13 cellular contexts compared by ENCODE assay signal in the genomic region with DNA sequence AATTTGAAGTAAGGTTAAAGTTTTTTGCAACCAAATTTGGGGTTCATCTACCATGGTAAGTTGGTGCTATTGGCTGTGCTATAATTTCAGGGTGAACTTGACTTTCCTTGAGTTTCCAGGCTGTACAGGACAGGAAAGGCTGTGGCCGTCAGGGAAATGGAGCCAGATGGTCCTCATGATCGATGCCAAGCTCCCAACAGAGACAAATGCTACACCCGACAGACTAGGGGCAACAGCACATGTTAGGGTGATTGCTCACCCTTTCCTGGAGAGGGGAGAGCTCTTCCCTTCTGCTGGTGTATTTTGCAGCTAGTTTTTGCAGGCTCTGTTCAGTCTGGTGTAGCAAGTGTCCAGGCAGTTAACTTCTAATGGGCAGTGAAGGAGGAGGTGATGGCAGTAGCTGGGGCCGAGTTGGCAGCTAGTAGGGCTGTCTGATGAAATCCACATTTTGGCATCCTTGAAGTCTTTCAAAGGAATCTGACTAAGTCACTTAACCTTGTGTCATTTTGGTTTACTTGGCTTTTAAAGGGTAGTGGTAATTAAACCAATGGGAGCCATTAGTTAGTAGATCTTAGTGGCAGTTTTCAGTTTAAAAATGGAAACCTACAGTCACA. TPM values are rescaled to one million over a fixed set of nuclear protein-coding genes. Genes with fewer than 3 reads are reported as not detected.
A peak's percentile ranks its signal among the peaks of the same experiment; 100 is the strongest.
DNase-seq lines count a peak whose midpoint lies in the region; ATAC-seq and TF ChIP-seq lines count a peak whose summit lies in the region.
"Had no signal": no experiment of that assay in that cellular context is flagged by ENCODE, and none has a peak within 500 bp of the region (broad histone marks: within the 10 kb centered on the region; RNA-seq: fewer than 3 reads in every experiment).

No MANE protein-coding gene starts in this region.

- CTCF ChIA-PET in T-cell (lab: Charles Lee) = interaction anchor here in 1 of 2 donors (1.4 kb wide), 1 partner anchor 13 kb away, joined by 4 read pairs; no protein-coding TSS in a partner anchor

- H3K36me3 ChIP-seq in breast epithelium = no peaks in the 10 kb centered on the region

- H3K27ac ChIP-seq in breast epithelium = peak overlapping the region; percentile 22 to 27

- no peaks in the 10 kb centered on the region for H3K9me3 ChIP-seq in breast epithelium

- no peak for TF ChIP-seq CTCF in breast epithelium (IDR thresholded peaks at IDR 0.05)

- peaks cover 8 to 9% of the 10 kb centered on the region in 2 donors for H3K27me3 Mint-ChIP-seq in T-cell
- H3K27me3 Mint-ChIP-seq: activated naive CD4-positive, alpha-beta T cell treated with anti-CD3 and anti-CD28 coated beads, Interleukin-2, amount 10 ng/mL, durations not matched to agents 7 days and 5 days had no signal

- H3K36me3 Mint-ChIP-seq in T-cell = no peaks in the 10 kb centered on the region
- H3K36me3 Mint-ChIP-seq: activated CD4-positive, alpha-beta memory T cell treated with anti-CD3 and anti-CD28 coated beads for 36 hours; activated naive CD4-positive, alpha-beta T cell treated with anti-CD3 and anti-CD28 coated beads, Interleukin-2, amount 10 ng/mL, durations not matched to agents 7 days and 5 days; CD8-positive, alpha-beta memory T cell had no signal

- peaks cover 0 to 3% (median 0%) of the 10 kb centered on the region in 3 donors for H3K4me1 Mint-ChIP-seq in T-cell
- H3K4me1 Mint-ChIP-seq: activated naive CD4-positive, alpha-beta T cell treated with anti-CD3 and anti-CD28 coated beads, Interleukin-2, amount 10 ng/mL, durations not matched to agents 7 days and 5 days; CD8-positive, alpha-beta memory T cell; T-helper 17 cell had no signal

- TF ChIP-seq POLR2A in breast epithelium (IDR thresholded peaks at IDR 0.05) = no peak

- DNase-seq in GM04504 (ENCODE audit: low read depth) (peak; percentile 42), breast epithelium (ENCODE audit: low spot score in 2 of 2) (no peak), left ventricle myocardium superior (peak; percentile 49), stromal cell of bone marrow (ENCODE audit: low read depth) (peak; percentile 63), NCI-H1436 treated with DMSO at 0.1 percent for 48 hours (lab: John Stamatoyannopoulos, UW) (no peak), T-cell (no peak), hippocampal formation (lab: John Stamatoyannopoulos, UW) (no peak)
- DNase-seq: activated CD4-positive, alpha-beta memory T cell treated with anti-CD3 and anti-CD28 coated beads for 36 hours; activated naive CD4-positive, alpha-beta T cell treated with anti-CD3 and anti-CD28 coated beads, Interleukin-2, amount 10 ng/mL, durations not matched to agents 7 days and 5 days; CD8-positive, alpha-beta memory T cell; effector memory CD4-positive, alpha-beta T cell; T-helper 17 cell had no signal

- H3K4me1 ChIP-seq in breast epithelium = peaks cover 3 to 8% of the 10 kb centered on the region in 2 donors

- H3K4me3 Mint-ChIP-seq in T-cell = no peak overlapping the region
- H3K4me3 Mint-ChIP-seq: activated CD4-positive, alpha-beta memory T cell treated with anti-CD3 and anti-CD28 coated beads for 36 hours; activated naive CD4-positive, alpha-beta T cell treated with anti-CD3 and anti-CD28 coated beads, Interleukin-2, amount 10 ng/mL, durations not matched to agents 7 days and 5 days; CD8-positive, alpha-beta memory T cell; T-helper 17 cell had no signal

- no peak overlapping the region for H3K27ac Mint-ChIP-seq in T-cell
- H3K27ac Mint-ChIP-seq: activated CD4-positive, alpha-beta memory T cell treated with anti-CD3 and anti-CD28 coated beads for 36 hours; activated naive CD4-positive, alpha-beta T cell treated with anti-CD3 and anti-CD28 coated beads, Interleukin-2, amount 10 ng/mL, durations not matched to agents 7 days and 5 days; CD8-positive, alpha-beta memory T cell; T-helper 17 cell had no signal

- no peaks in the 10 kb centered on the region for H3K27me3 ChIP-seq in breast epithelium

- POLR2A ChIA-PET in T-cell (lab: Charles Lee) = no interaction called here

- intact Hi-C loops in breast epithelium (cut with DNase I; ENCODE audit: low total_unique reads) = no loop called here
- intact Hi-C loops in left ventricle myocardium superior (cut with micrococcal nuclease) = no loop called here

- H3K9me3 Mint-ChIP-seq in T-cell = no peaks in the 10 kb centered on the region
- H3K9me3 Mint-ChIP-seq: activated CD4-positive, alpha-beta memory T cell treated with anti-CD3 and anti-CD28 coated beads for 36 hours; activated naive CD4-positive, alpha-beta T cell treated with anti-CD3 and anti-CD28 coated beads, Interleukin-2, amount 10 ng/mL, durations not matched to agents 7 days and 5 days had no signal

- no peak overlapping the region for H3K4me3 ChIP-seq in breast epithelium

- ATAC-seq in left ventricle myocardium superior (peak; percentile 38), T-cell (replicated peaks in 1 of 4) (no peak), GM21717 (IDR thresholded peaks at IDR 0.05; ENCODE audit: unreplicated experiment) (no peak)
- ATAC-seq: T-helper 17 cell had no signal

RNA-seq across cellular contexts. Expression of gene GAB1, which starts 47.8 kb away (rescaled TPM):
- total RNA-seq in breast epithelium = 10 to 100 TPM; 24.8 to 67.5 (median 38.7) TPM
- 90.7 TPM for total RNA-seq in left ventricle myocardium superior
- 1 to 10 TPM in 2 of 5 donors, under 1 TPM in 3; 0.20 to 1.7 (median 0.96) TPM for total RNA-seq in T-cell

Comparison
In these comparisons a context has a peak if more than half of its experiments do, and no peak if none do; other contexts are left out.
1. DNase-seq: peak in GM04504 (single experiment), left ventricle myocardium superior (single experiment) and stromal cell of bone marrow (single experiment); none in breast epithelium (0 of 2), NCI-H1436 treated with DMSO at 0.1 percent for 48 hours (single experiment), T-cell (0 of 34) and hippocampal formation (0 of 2).
2. RNA of gene GAB1, which starts 47.8 kb away (total RNA-seq): 90.7 TPM in left ventricle myocardium superior (single experiment) and 24.8 to 67.5 TPM in breast epithelium; 0.20 to 1.7 TPM in T-cell; every median in the first group is over 4 times any median in the second.